ENCODE assay signal across 29 cellular contexts in genomic region chr3:41094351-41094750, GRCh38.
"Had no signal": no experiment of that assay in that cellular context is flagged by ENCODE, and none has a peak within 500 bp of the region (broad histone marks: within the 10 kb centered on the region; RNA-seq: fewer than 3 reads in every experiment).

No MANE protein-coding gene starts in this region.

- H3K4me1 Mint-ChIP-seq: immature natural killer cell; naive thymus-derived CD4-positive, alpha-beta T cell; stimulated activated memory B cell treated with anti-CD40 and anti-IgM and Interleukin-4, amounts not matched to agents 10 μg/mL and 1 μg/mL and 100 μg/mL, for 72 hours; stimulated activated naive CD8-positive, alpha-beta T cell treated with anti-CD3 and anti-CD28 coated beads, Interleukin-15, amount 100 ng/mL, for 72 hours had no signal

- H3K4me1 ChIP-seq: left lung, lower lobe of right lung, pancreas, prostate gland, spleen, tibial nerve, uterus had no signal

- ATAC-seq: left colon; left lung; lower lobe of right lung; naive thymus-derived CD4-positive, alpha-beta T cell; natural killer cell treated with Interleukin-12 subunit alpha and Interleukin-12 subunit beta and Interleukin-15 and Interleukin-18, amount 100 ng/mL, for 72 hours; pancreas; right cardiac atrium; sciatic nerve; stimulated activated memory B cell treated with anti-CD40 and anti-IgM and Interleukin-4, amounts not matched to agents 10 μg/mL and 1 μg/mL and 100 μg/mL, for 72 hours; stimulated activated naive CD8-positive, alpha-beta T cell treated with anti-CD3 and anti-CD28 coated beads, Interleukin-15, amount 100 ng/mL, for 72 hours had no signal

- H3K9me3 ChIP-seq: left lung, lower lobe of right lung, pancreas, prostate gland, spleen, tibial nerve, uterus had no signal

- H3K36me3 Mint-ChIP-seq: mesothelial cell of epicardium; naive thymus-derived CD4-positive, alpha-beta T cell; natural killer cell treated with Interleukin-12 subunit alpha and Interleukin-12 subunit beta and Interleukin-15 and Interleukin-18, amount 100 ng/mL, for 72 hours; stimulated activated memory B cell treated with anti-CD40 and anti-IgM and Interleukin-4, amounts not matched to agents 10 μg/mL and 1 μg/mL and 100 μg/mL, for 72 hours; type B pancreatic cell had no signal

- H3K27me3 ChIP-seq: left lung, pancreas, spleen, tibial nerve, uterus had no signal

- H3K27me3 Mint-ChIP-seq: naive thymus-derived CD4-positive, alpha-beta T cell; stimulated activated naive CD8-positive, alpha-beta T cell treated with anti-CD3 and anti-CD28 coated beads, Interleukin-15, amount 100 ng/mL, for 72 hours; type B pancreatic cell had no signal

- H3K4me3 Mint-ChIP-seq: immature natural killer cell; mesothelial cell of epicardium; naive thymus-derived CD4-positive, alpha-beta T cell; natural killer cell treated with Interleukin-12 subunit alpha and Interleukin-12 subunit beta and Interleukin-15 and Interleukin-18, amount 100 ng/mL, for 72 hours; stimulated activated memory B cell treated with anti-CD40 and anti-IgM and Interleukin-4, amounts not matched to agents 10 μg/mL and 1 μg/mL and 100 μg/mL, for 72 hours; stimulated activated naive CD8-positive, alpha-beta T cell treated with anti-CD3 and anti-CD28 coated beads, Interleukin-15, amount 100 ng/mL, for 72 hours; type B pancreatic cell had no signal

- H3K27ac ChIP-seq: left lung, lower lobe of right lung, pancreas, prostate gland, spleen, tibial nerve, uterus had no signal

- H3K9me3 Mint-ChIP-seq: immature natural killer cell; mesothelial cell of epicardium; stimulated activated memory B cell treated with anti-CD40 and anti-IgM and Interleukin-4, amounts not matched to agents 10 μg/mL and 1 μg/mL and 100 μg/mL, for 72 hours; type B pancreatic cell had no signal

- DNase-seq: hypothalamus; immature natural killer cell; kidney; left colon; left lung; lower lobe of right lung; mammary epithelial cell; mesendoderm; naive thymus-derived CD4-positive, alpha-beta T cell; nucleus accumbens; pancreas; posterior cingulate gyrus; retina; right cardiac atrium; small intestine; spleen; stimulated activated CD4-positive, alpha-beta T cell treated with anti-CD3 and anti-CD28 coated beads, Interleukin-4, amount 100 ng/mL, for 4 hours; stimulated activated CD8-positive, alpha-beta memory T cell treated with anti-CD3 and anti-CD28 coated beads, Interleukin-4, amount 100 ng/mL, for 48 hours; stimulated activated naive CD4-positive, alpha-beta T cell treated with Interleukin-2 at 50 U/mL for 16 hours; stimulated activated naive CD8-positive, alpha-beta T cell treated with anti-CD3 and anti-CD28 coated beads, Interleukin-15, amount 100 ng/mL, for 72 hours; substantia nigra; uterus had no signal

- H3K27ac Mint-ChIP-seq: immature natural killer cell; mesothelial cell of epicardium; naive thymus-derived CD4-positive, alpha-beta T cell; natural killer cell treated with Interleukin-12 subunit alpha and Interleukin-12 subunit beta and Interleukin-15 and Interleukin-18, amount 100 ng/mL, for 72 hours; stimulated activated memory B cell treated with anti-CD40 and anti-IgM and Interleukin-4, amounts not matched to agents 10 μg/mL and 1 μg/mL and 100 μg/mL, for 72 hours; stimulated activated naive CD8-positive, alpha-beta T cell treated with anti-CD3 and anti-CD28 coated beads, Interleukin-15, amount 100 ng/mL, for 72 hours; type B pancreatic cell had no signal
